25 cellular contexts compared by ENCODE assay signal in genomic region chrX:85303544-85303943, GRCh38. TPM values are rescaled to one million over a fixed set of nuclear protein-coding genes. Genes with fewer than 3 reads are reported as not detected.
A peak's percentile ranks its signal among the peaks of the same experiment; 100 is the strongest.
DNase-seq lines count a peak whose midpoint lies in the region; ATAC-seq, FAIRE-seq and TF ChIP-seq lines count a peak whose summit lies in the region.
"Had no signal": no experiment of that assay in that cellular context is flagged by ENCODE, and none has a peak within 500 bp of the region (broad histone marks: within the 10 kb centered on the region; RNA-seq: fewer than 3 reads in every experiment).

No MANE protein-coding gene starts in this region.

- no peak overlapping the region for H3K4me3 ChIP-seq in A549
- no peak overlapping the region for H3K4me3 ChIP-seq in breast epithelium
- H3K4me3 ChIP-seq: adrenal gland, left lung, prostate gland, skin epidermis had no signal

- H3K4me2 ChIP-seq in A549, result no peak overlapping the region

- WGBS in A549 (ENCODE audit: missing lambda C conversion rate), result 91% methylated on average over 3 of the region's 3 CpGs

- no peak for TF ChIP-seq RAD21 in A549 (conservative IDR thresholded peaks at IDR 0.05 in 1 of 2, IDR thresholded peaks at IDR 0.05 in 1 of 2)

- TF ChIP-seq CTCF in A549 (IDR thresholded peaks at IDR 0.05), result no peak
- no peak for TF ChIP-seq CTCF in breast epithelium (IDR thresholded peaks at IDR 0.05)

- ATAC-seq in A549, result no peak
- peak; percentile 72 for ATAC-seq in GM18870 (IDR thresholded peaks at IDR 0.05; ENCODE audit: unreplicated experiment)
- ATAC-seq in GM21717 (IDR thresholded peaks at IDR 0.05; ENCODE audit: unreplicated experiment), result peak; percentile 56
- ATAC-seq in HG03432 (IDR thresholded peaks at IDR 0.05; ENCODE audit: unreplicated experiment), result peak; percentile 67
- no peak for ATAC-seq in HG03521 (IDR thresholded peaks at IDR 0.05; ENCODE audit: unreplicated experiment)
- ATAC-seq: left lung, Right ventricle myocardium inferior had no signal

- H3K36me3 ChIP-seq in breast epithelium, result no peaks in the 10 kb centered on the region
- H3K36me3 ChIP-seq: adrenal gland, left lung, prostate gland had no signal

- no peaks in the 10 kb centered on the region for H3K9me3 ChIP-seq in A549
- no peaks in the 10 kb centered on the region for H3K9me3 ChIP-seq in breast epithelium
- H3K9me3 ChIP-seq: adrenal gland, left lung, prostate gland had no signal

- peaks cover 0 to 4% of the 10 kb centered on the region in 2 donors for H3K27me3 ChIP-seq in breast epithelium
- H3K27me3 ChIP-seq: adrenal gland, left lung had no signal

- no peak for TF ChIP-seq EP300 in A549 (IDR thresholded peaks at IDR 0.05)

- TF ChIP-seq POLR2A in A549 (IDR thresholded peaks at IDR 0.05; ENCODE audit: low read length) (no peak), H54 (IDR thresholded peaks at IDR 0.05; ENCODE audit: low read depth, low read length) (no peak), breast epithelium (IDR thresholded peaks at IDR 0.05) (no peak)

- H3K27ac ChIP-seq in A549, result no peak overlapping the region
- no peak overlapping the region for H3K27ac ChIP-seq in breast epithelium
- H3K27ac ChIP-seq: adrenal gland, left lung, prostate gland, skin epidermis had no signal

- POLR2A ChIA-PET in A549 (lab: Yijun Ruan, JAX), result no interaction called here

- no peaks in the 10 kb centered on the region for H3K4me1 ChIP-seq in A549
- no peaks in the 10 kb centered on the region for H3K4me1 ChIP-seq in breast epithelium
- H3K4me1 ChIP-seq: adrenal gland, left lung, prostate gland had no signal

- CTCF ChIA-PET in A549 (lab: Yijun Ruan, JAX), result no interaction called here

- intact Hi-C loops in breast epithelium (cut with DNase I; ENCODE audit: low total_unique reads), result no loop called here

- FAIRE-seq in A549 (lab: Jason Lieb, UNC) (peak; percentile 7), H54 (lab: Jason Lieb, UNC) (no peak)
- FAIRE-seq: bronchial epithelial cell, urothelium cell line had no signal

- DNase-seq in A549 (ENCODE audit: low read depth in 1 of 2, low spot score in 1 of 2) (no peak), T-helper 1 cell (no peak), H54 (ENCODE audit: insufficient read length, low spot score) (no peak), breast epithelium (ENCODE audit: low spot score in 2 of 2) (no peak)
- DNase-seq: 8988T; activated gamma-delta T cell treated with Interleukin-2 at 50 U/mL for 16 hours; adrenal gland; KBM-7; left lung; midbrain; NCI-H1048; NCI-H2081; NCI-H510A treated with DMSO at 0.1 percent for 48 hours; stimulated activated CD4-positive, alpha-beta T cell treated with anti-CD3 and anti-CD28 coated beads, Interleukin-2, amount 100 ng/mL, for 48 hours; SW 1271 had no signal

TF ChIP-seq in A549, 52 proteins besides CTCF, POLR2A, EP300 and RAD21:
- no peak for TF ChIP-seq EHMT2 (IDR thresholded peaks at IDR 0.05; ENCODE audit: low read depth)
- no peak for TF ChIP-seq HOXA7 (CRISPR knock-in tag; IDR thresholded peaks at IDR 0.05)
- TF ChIP-seq SMC3 (IDR thresholded peaks at IDR 0.05), result no peak
- no peak for TF ChIP-seq ZSCAN20 (CRISPR knock-in tag; IDR thresholded peaks at IDR 0.05)
- TF ChIP-seq FOSB (CRISPR knock-in tag; IDR thresholded peaks at IDR 0.05), result no peak
- TF ChIP-seq, protein P1, sequence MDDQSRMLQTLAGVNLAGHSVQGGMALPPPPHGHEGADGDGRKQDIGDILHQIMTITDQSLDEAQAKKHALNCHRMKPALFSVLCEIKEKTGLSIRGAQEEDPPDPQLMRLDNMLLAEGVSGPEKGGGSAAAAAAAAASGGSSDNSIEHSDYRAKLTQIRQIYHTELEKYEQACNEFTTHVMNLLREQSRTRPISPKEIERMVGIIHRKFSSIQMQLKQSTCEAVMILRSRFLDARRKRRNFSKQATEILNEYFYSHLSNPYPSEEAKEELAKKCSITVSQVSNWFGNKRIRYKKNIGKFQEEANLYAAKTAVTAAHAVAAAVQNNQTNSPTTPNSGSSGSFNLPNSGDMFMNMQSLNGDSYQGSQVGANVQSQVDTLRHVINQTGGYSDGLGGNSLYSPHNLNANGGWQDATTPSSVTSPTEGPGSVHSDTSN (IDR thresholded peaks at IDR 0.05), result no peak
- TF ChIP-seq PHF8 (IDR thresholded peaks at IDR 0.05; ENCODE audit: borderline replicate concordance, low read depth), result no peak
- no peak for TF ChIP-seq HEYL (CRISPR knock-in tag; IDR thresholded peaks at IDR 0.05)
- TF ChIP-seq MAX (IDR thresholded peaks at IDR 0.05), result no peak
- no peak for TF ChIP-seq ZNF302 (CRISPR knock-in tag; IDR thresholded peaks at IDR 0.05)
- TF ChIP-seq MYC (IDR thresholded peaks at IDR 0.05; ENCODE audit: borderline replicate concordance, low read length), result no peak
- no peak for TF ChIP-seq NPAS2 (CRISPR knock-in tag; IDR thresholded peaks at IDR 0.05; ENCODE audit: borderline replicate concordance)
- TF ChIP-seq ZFP36 (IDR thresholded peaks at IDR 0.05; ENCODE audit: borderline replicate concordance, partially characterized antibody), result no peak
- TF ChIP-seq KDM5A (IDR thresholded peaks at IDR 0.05), result no peak
- TF ChIP-seq JUN (IDR thresholded peaks at IDR 0.05), result no peak
- TF ChIP-seq MAFK (IDR thresholded peaks at IDR 0.05; ENCODE audit: partially characterized antibody), result no peak

RNA-seq across cellular contexts. Expression of gene ZNF711, which starts 59.8 kb away (rescaled TPM):
- polyA plus RNA-seq in A549 (2011; rRNA removed), result 5.7 and 7.8 TPM in 2 replicates
- 0.84 and 0.85 TPM in 2 replicates for polyA plus RNA-seq in A549 (2012; cell fraction: cytosol; rRNA removed)
- 0.61 and 0.84 TPM in 2 replicates for polyA plus RNA-seq in A549 (2012; cell fraction: nucleus; rRNA removed)
- polyA plus RNA-seq in A549 (2017; fragmentation: RNase III; extraction: RNeasy Plus Mini Kit Qiagen cat#74134 plus additional on column Dnase treatment), result 1.3 to 1.4 TPM (median 1.4 TPM) in 3 replicates
- 2.2 TPM in 2 replicates for polyA minus RNA-seq in A549 (2011; rRNA and poly(A)+ RNA removed)
- total RNA-seq in breast epithelium, result 10 to 100 TPM in 1 of 3 donors, 1 to 10 TPM in 2; 1.1 to 14.5 (median 6.2) TPM

RNA-seq across cellular contexts. Expression of gene SATL1, which starts 60.0 kb away (rescaled TPM):
- polyA plus RNA-seq in A549 (2011; rRNA removed), result 0.06 TPM in 1 of 2 replicates, not detected in the other
- 0.01 TPM in 1 of 2 replicates, not detected in the other for polyA plus RNA-seq in A549 (2012; cell fraction: cytosol; rRNA removed)
- not detected in 2 replicates for polyA plus RNA-seq in A549 (2012; cell fraction: nucleus; rRNA removed)
- polyA plus RNA-seq in A549 (2017; fragmentation: RNase III; extraction: RNeasy Plus Mini Kit Qiagen cat#74134 plus additional on column Dnase treatment), result 0.03 to 0.04 TPM (median 0.03 TPM) in 3 replicates
- polyA minus RNA-seq in A549 (2011; rRNA and poly(A)+ RNA removed), result not detected in 2 replicates
- under 1 TPM in 1 of 3 donors, not detected in 2; 0.15 TPM for total RNA-seq in breast epithelium
- total RNA-seq: bronchial epithelial cell, left lung, Right ventricle myocardium inferior had no signal
- polyA plus RNA-seq: BJ had no signal

Comparison
In these comparisons a context has a peak if more than half of its experiments do, and no peak if none do; other contexts are left out.
1. ATAC-seq: peak in GM18870 (single experiment), GM21717 (single experiment) and HG03432 (single experiment); none in A549 (0 of 2) and HG03521 (single experiment).